Comparison of ENCODE assay signal across 22 cellular contexts in the genomic region with DNA sequence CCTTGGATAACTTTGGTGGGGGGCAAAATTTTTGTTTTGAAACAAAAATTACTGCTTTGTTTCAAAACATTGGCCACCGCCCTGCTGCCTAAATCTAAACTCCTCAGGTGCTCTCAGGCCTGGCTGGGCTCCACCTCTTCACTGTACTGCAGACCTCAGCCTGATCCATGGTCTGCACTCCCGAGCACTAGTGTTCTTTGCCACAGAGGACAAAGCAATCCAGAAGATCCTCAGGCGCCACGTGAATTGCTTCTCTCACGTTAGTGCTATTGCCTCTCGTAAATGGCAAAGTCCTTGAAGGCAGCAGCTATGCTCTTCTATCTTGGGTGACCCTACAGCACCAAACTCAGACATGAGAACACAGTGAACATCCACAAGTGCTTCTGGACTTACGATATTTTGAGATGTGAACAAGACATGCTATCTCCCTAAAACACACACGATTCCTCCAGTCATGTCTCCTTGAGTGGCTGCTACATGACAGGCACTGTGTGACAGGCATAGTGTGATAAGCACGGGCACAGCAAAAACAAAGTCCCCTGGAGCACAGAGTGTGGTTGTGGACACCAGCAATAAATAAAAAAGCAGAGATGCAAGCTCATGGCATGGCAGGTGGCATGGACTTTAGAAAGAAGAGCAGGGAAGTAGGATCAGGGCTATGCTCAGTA.
DNase-seq lines count a peak whose midpoint lies in the region; ATAC-seq and TF ChIP-seq lines count a peak whose summit lies in the region.
"Had no signal": no experiment of that assay in that cellular context is flagged by ENCODE, and none has a peak within 500 bp of the region (broad histone marks: within the 10 kb centered on the region; RNA-seq: fewer than 3 reads in every experiment).

No MANE protein-coding gene starts in this region.

- H3K4me1 ChIP-seq in H9 (ENCODE audit: insufficient read depth, low read length) = no peaks in the 10 kb centered on the region
- H3K4me1 ChIP-seq in left ventricle myocardium inferior = peaks cover 4% of the 10 kb centered on the region
- no peaks in the 10 kb centered on the region for H3K4me1 ChIP-seq in mesendoderm (ENCODE audit: control insufficient read depth, low read depth, low read length)
- H3K4me1 ChIP-seq: BLaER1, Caco-2 had no signal

- H3K23ac ChIP-seq in H9 (ENCODE audit: insufficient read length, low read depth, low read length) (no peak overlapping the region), mesendoderm (ENCODE audit: low read length) (peak overlapping the region; percentile 45)

- no peak overlapping the region for H3K4me3 Mint-ChIP-seq in H9
- no peak overlapping the region for H3K4me3 Mint-ChIP-seq in activated naive CD8-positive, alpha-beta T cell treated with anti-CD3 and anti-CD28 coated beads, Interleukin-2, amount 50 U/mL, for 24 hours
- H3K4me3 Mint-ChIP-seq: B cell; CD4-positive, CD25-positive, alpha-beta regulatory T cell; CD8-positive, alpha-beta T cell had no signal

- no peak overlapping the region for H3K18ac ChIP-seq in H9 (ENCODE audit: insufficient read length, low read depth, low read length)
- no peak overlapping the region for H3K18ac ChIP-seq in mesendoderm (ENCODE audit: low read length)

- peak; percentile 66 for ATAC-seq in Right ventricle myocardium inferior
- ATAC-seq in activated naive CD8-positive, alpha-beta T cell treated with anti-CD3 and anti-CD28 coated beads, Interleukin-2, amount 50 U/mL, for 24 hours = no peak
- ATAC-seq: CD8-positive, alpha-beta T cell; GM12878; HCT116 had no signal

- H3K36me3 ChIP-seq in left ventricle myocardium inferior (no peaks in the 10 kb centered on the region), mesendoderm (ENCODE audit: control insufficient read depth, insufficient read depth, low read length) (no peaks in the 10 kb centered on the region)
- H3K36me3 ChIP-seq: BLaER1 had no signal

- H4K91ac ChIP-seq in H9 (ENCODE audit: insufficient read length, low read depth, low read length) = no peak overlapping the region

- H3K9me3 ChIP-seq in H9 (ENCODE audit: control insufficient read depth, low read depth, low read length) (peaks cover 22% of the 10 kb centered on the region), left ventricle myocardium inferior (replicated peaks) (no peaks in the 10 kb centered on the region)
- H3K9me3 ChIP-seq: Caco-2 had no signal

- no peak overlapping the region for H2BK20ac ChIP-seq in H9 (ENCODE audit: low read depth, low read length, poor library complexity, severe bottlenecking)

- H3K4me3 ChIP-seq in left ventricle myocardium inferior (no peak overlapping the region), mesendoderm (ENCODE audit: low read length) (no peak overlapping the region)
- H3K4me3 ChIP-seq: BLaER1, GM12878, GM23248 had no signal

- H3K79me1 ChIP-seq in H9 (ENCODE audit: insufficient read depth, low read depth, low read length, poor library complexity, severe bottlenecking) = no peaks in the 10 kb centered on the region
- no peaks in the 10 kb centered on the region for H3K79me1 ChIP-seq in mesendoderm (ENCODE audit: low read length)

- no peak overlapping the region for H2BK12ac ChIP-seq in H9 (ENCODE audit: insufficient read length, low read depth, low read length)

- no CpG with 5 or more reads among the region's 9 CpGs for WGBS in H9 (ENCODE audit: extremely low coverage, insufficient read length, low lambda C conversion rate)
- WGBS in mesendoderm (ENCODE audit: extremely low coverage, insufficient coverage, low lambda C conversion rate) = no CpG with 5 or more reads among the region's 9 CpGs

- intact Hi-C loops in Right ventricle myocardium inferior (cut with DNase I) = loop anchor here (2.0 to 5.0 kb wide), 2 partner anchors 53 to 78 kb away; no protein-coding TSS in a partner anchor
- intact Hi-C loops in cardiac septum (cut with DNase I) = no loop called here
- intact Hi-C loops in left ventricle myocardium inferior (cut with micrococcal nuclease) = no loop called here

- H3K79me2 ChIP-seq in H9 (ENCODE audit: insufficient read depth, low read length) (no peaks in the 10 kb centered on the region), mesendoderm (ENCODE audit: control insufficient read depth, insufficient read depth, low read length) (no peaks in the 10 kb centered on the region)

- no peak overlapping the region for H4K8ac ChIP-seq in H9 (replicated peaks; ENCODE audit: insufficient read length, low read depth, low read length)
- H4K8ac ChIP-seq in mesendoderm (ENCODE audit: low read depth, low read length) = no peak overlapping the region

- 0 out of 2 replicates have a peak overlapping the region, but pooled peaks have one; percentile 80 for H2BK15ac ChIP-seq in H9 (ENCODE audit: low read depth, low read length)
- no peak overlapping the region for H2BK15ac ChIP-seq in mesendoderm (replicated peaks; ENCODE audit: low read depth)

- no peak overlapping the region for H3K14ac ChIP-seq in H9 (ENCODE audit: insufficient read depth, low read length)

- H2BK5ac ChIP-seq in H9 (ENCODE audit: insufficient read length, low read length) (no peak overlapping the region), mesendoderm (ENCODE audit: low read length) (no peak overlapping the region)

- H3K56ac ChIP-seq in H9 (ENCODE audit: insufficient read length, low read depth, low read length) (no peak overlapping the region), mesendoderm (ENCODE audit: low read length) (no peak overlapping the region)

- H2BK120ac ChIP-seq in H9 (ENCODE audit: low read depth, low read length, poor library complexity, severe bottlenecking) (no peak overlapping the region), mesendoderm (ENCODE audit: low read depth, low read length) (no peak overlapping the region)

- no peak overlapping the region for H2AK5ac ChIP-seq in H9 (ENCODE audit: insufficient read length, low read length)
- H2AK5ac ChIP-seq in mesendoderm (ENCODE audit: low read length) = no peak overlapping the region

- H4K20me1 ChIP-seq in H9 (ENCODE audit: control insufficient read depth, insufficient read depth, insufficient read length) = no peaks in the 10 kb centered on the region
- H4K20me1 ChIP-seq: BLaER1 had no signal

- H3K4me2 ChIP-seq in H9 (ENCODE audit: insufficient read depth, insufficient read length, low read length) = no peak overlapping the region
- H3K4me2 ChIP-seq in mesendoderm (ENCODE audit: low read length) = no peak overlapping the region
- H3K4me2 ChIP-seq: BLaER1 had no signal

- H3K4ac ChIP-seq in H9 (ENCODE audit: low read depth, low read length) (no peak overlapping the region), mesendoderm (ENCODE audit: low read depth, low read length) (no peak overlapping the region)

- no peak overlapping the region for H3K9ac ChIP-seq in H9 (ENCODE audit: extremely low read depth, insufficient read length, low read length)
- no peak overlapping the region for H3K9ac ChIP-seq in mesendoderm (ENCODE audit: low read length)
- H3K9ac ChIP-seq: BLaER1, GM23248 had no signal

- H3K4me1 Mint-ChIP-seq in H9 = no peaks in the 10 kb centered on the region
- no peaks in the 10 kb centered on the region for H3K4me1 Mint-ChIP-seq in activated naive CD8-positive, alpha-beta T cell treated with anti-CD3 and anti-CD28 coated beads, Interleukin-2, amount 50 U/mL, for 24 hours
- H3K4me1 Mint-ChIP-seq: B cell; CD4-positive, CD25-positive, alpha-beta regulatory T cell had no signal

- H3K27me3 ChIP-seq in H9 (ENCODE audit: insufficient read depth, low read length) (no peaks in the 10 kb centered on the region), left ventricle myocardium inferior (ENCODE audit: low read depth) (peaks cover 3% of the 10 kb centered on the region), mesendoderm (ENCODE audit: insufficient read depth, low read length, poor library complexity) (no peaks in the 10 kb centered on the region)
- H3K27me3 ChIP-seq: BLaER1 had no signal

- H3K36me3 Mint-ChIP-seq in H9 (ENCODE audit: insufficient read depth in 1 of 3, low read depth in 3 of 3) = peaks cover 9 to 46% (median 15%) of the 10 kb centered on the region in 3 experiments; a peak in 6 of 7 replicates
- no peaks in the 10 kb centered on the region for H3K36me3 Mint-ChIP-seq in activated naive CD8-positive, alpha-beta T cell treated with anti-CD3 and anti-CD28 coated beads, Interleukin-2, amount 50 U/mL, for 24 hours (ENCODE audit: low read depth)
- H3K36me3 Mint-ChIP-seq: CD4-positive, CD25-positive, alpha-beta regulatory T cell; CD8-positive, alpha-beta T cell had no signal

- no peak for DNase-seq in Right ventricle myocardium inferior (ENCODE audit: missing footprints)
- DNase-seq in cardiac septum (ENCODE audit: low spot score) = no peak
- no peak for DNase-seq in H9
- no peak for DNase-seq in left ventricle myocardium inferior
- no peak for DNase-seq in mesendoderm
- DNase-seq in activated naive CD8-positive, alpha-beta T cell treated with anti-CD3 and anti-CD28 coated beads, Interleukin-2, amount 50 U/mL, for 24 hours = no peak
- DNase-seq in NCI-H774 (lab: John Stamatoyannopoulos, UW) = no peak
- DNase-seq in activated CD8-positive, alpha-beta memory T cell treated with anti-CD3 and anti-CD28 coated beads for 24 hours = no peak
- DNase-seq: Caco-2; CD4-positive, CD25-positive, alpha-beta regulatory T cell; CD8-positive, alpha-beta T cell; DMS153; DND-41; GDM1; GM23248; H7 had no signal

- no peak overlapping the region for H2AFZ ChIP-seq in H9 (ENCODE audit: low read length)
- H2AFZ ChIP-seq: GM23248 had no signal

- no peak overlapping the region for H4K5ac ChIP-seq in H9 (ENCODE audit: insufficient read length, low read depth, low read length)
- H4K5ac ChIP-seq in mesendoderm (ENCODE audit: low read length) = no peak overlapping the region

- H3K23me2 ChIP-seq in H9 (ENCODE audit: insufficient read length, low read depth, low read length, poor library complexity, severe bottlenecking) = no peaks in the 10 kb centered on the region

- H3T11ph ChIP-seq in H9 (ENCODE audit: low read length) = no peak overlapping the region

- H3K27ac ChIP-seq in H9 (ENCODE audit: insufficient read length, low read depth, low read length) (no peak overlapping the region), left ventricle myocardium inferior (replicated peaks) (peak overlapping the region; percentile 45), mesendoderm (ENCODE audit: low read depth, low read length) (no peak overlapping the region)
- H3K27ac ChIP-seq: 22Rv1, BLaER1, C4-2B, GM23248 had no signal

- TF ChIP-seq CTCF in H9 (conservative IDR thresholded peaks at IDR 0.05) (no peak), left ventricle myocardium inferior (IDR thresholded peaks at IDR 0.05; ENCODE audit: borderline replicate concordance) (no peak)

- peaks cover 9% of the 10 kb centered on the region for H3K27me3 Mint-ChIP-seq in H9 (ENCODE audit: low read depth)
- H3K27me3 Mint-ChIP-seq in activated naive CD8-positive, alpha-beta T cell treated with anti-CD3 and anti-CD28 coated beads, Interleukin-2, amount 50 U/mL, for 24 hours = no peaks in the 10 kb centered on the region
- H3K27me3 Mint-ChIP-seq: B cell had no signal

- no peak overlapping the region for H3K27ac Mint-ChIP-seq in H9
- no peak overlapping the region for H3K27ac Mint-ChIP-seq in activated naive CD8-positive, alpha-beta T cell treated with anti-CD3 and anti-CD28 coated beads, Interleukin-2, amount 50 U/mL, for 24 hours
- H3K27ac Mint-ChIP-seq: B cell; CD4-positive, CD25-positive, alpha-beta regulatory T cell; CD8-positive, alpha-beta T cell had no signal

- H3K9me3 Mint-ChIP-seq in H9 = peaks cover 90 to 96% of the 10 kb centered on the region in 2 experiments
- H3K9me3 Mint-ChIP-seq in activated naive CD8-positive, alpha-beta T cell treated with anti-CD3 and anti-CD28 coated beads, Interleukin-2, amount 50 U/mL, for 24 hours = peaks cover 7% of the 10 kb centered on the region
